In the genomic region with DNA sequence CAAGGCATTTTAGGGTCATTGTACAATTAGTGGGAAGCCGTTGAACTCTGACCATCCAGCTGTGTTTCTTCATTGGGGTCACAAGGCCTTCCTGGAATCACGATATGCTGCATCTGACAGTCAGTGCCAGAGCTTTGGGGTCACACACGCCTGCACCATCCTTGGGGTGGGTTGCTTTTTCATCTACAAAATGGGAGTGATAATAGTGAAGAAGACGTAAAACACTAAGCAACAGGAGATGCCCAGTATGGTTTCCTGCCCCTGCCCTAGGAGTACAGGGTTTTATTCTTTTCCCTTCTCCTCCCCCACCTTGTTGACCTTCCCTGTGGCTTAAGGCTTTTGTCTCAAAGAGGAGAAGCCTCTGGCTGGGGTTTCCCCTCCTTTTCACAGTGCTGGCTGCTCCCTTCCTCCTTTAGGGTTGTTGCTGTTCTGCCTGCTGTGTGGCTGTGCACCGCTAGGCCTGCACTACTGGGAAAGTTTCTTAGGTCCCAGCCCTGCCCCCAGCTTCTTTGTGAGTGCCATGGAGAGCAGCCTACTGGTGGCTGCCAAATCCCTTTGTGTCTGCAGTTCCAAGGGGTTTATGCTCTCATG, we compare ENCODE assay signal across 20 cellular contexts.
A peak's percentile ranks its signal among the peaks of the same experiment; 100 is the strongest.
DNase-seq lines count a peak whose midpoint lies in the region; ATAC-seq and TF ChIP-seq lines count a peak whose summit lies in the region.
"Had no signal": no experiment of that assay in that cellular context is flagged by ENCODE, and none has a peak within 500 bp of the region (broad histone marks: within the 10 kb centered on the region; RNA-seq: fewer than 3 reads in every experiment).

No MANE protein-coding gene starts in this region.

- no peak for TF ChIP-seq POLR2A in esophagus muscularis mucosa (IDR thresholded peaks at IDR 0.05; ENCODE audit: low read depth)

- intact Hi-C loops in esophagus muscularis mucosa (cut with DNase I), result no loop called here
- intact Hi-C loops in naive thymus-derived CD4-positive, alpha-beta T cell (cut with micrococcal nuclease), result no loop called here

- no peaks in the 10 kb centered on the region for H3K9me3 ChIP-seq in esophagus muscularis mucosa
- H3K9me3 ChIP-seq in naive thymus-derived CD4-positive, alpha-beta T cell (ENCODE audit: control insufficient read depth in 2 of 3, low read length in 3 of 3), result no peaks in the 10 kb centered on the region
- H3K9me3 ChIP-seq: heart left ventricle, SK-N-SH had no signal

- peaks cover 0 to 18% (median 10%) of the 10 kb centered on the region in 5 donors for H3K27me3 Mint-ChIP-seq in naive thymus-derived CD4-positive, alpha-beta T cell
- H3K27me3 Mint-ChIP-seq: activated naive CD8-positive, alpha-beta T cell; stimulated activated naive CD8-positive, alpha-beta T cell treated with anti-CD3 and anti-CD28 coated beads, Interleukin-15, Interleukin-2, amounts not matched to agents 100 ng/mL and 50 ng/mL, for 24 hours had no signal

- no peak overlapping the region for H3K27ac ChIP-seq in esophagus muscularis mucosa (replicated peaks in 1 of 4)
- no peak overlapping the region for H3K27ac ChIP-seq in naive thymus-derived CD4-positive, alpha-beta T cell (ENCODE audit: low read depth, low read length)
- H3K27ac ChIP-seq: HL-60 had no signal

- H3K27ac Mint-ChIP-seq in naive thymus-derived CD4-positive, alpha-beta T cell, result no peak overlapping the region
- H3K27ac Mint-ChIP-seq: activated CD4-positive, alpha-beta T cell treated with anti-CD3 and anti-CD28 coated beads, Interleukin-2, amount 10 ng/mL, durations not matched to agents 24 days and 14 days; activated naive CD8-positive, alpha-beta T cell; stimulated activated naive CD8-positive, alpha-beta T cell treated with anti-CD3 and anti-CD28 coated beads, Interleukin-15, Interleukin-2, amounts not matched to agents 100 ng/mL and 50 ng/mL, for 24 hours had no signal

- H3K9me3 Mint-ChIP-seq in naive thymus-derived CD4-positive, alpha-beta T cell, result peaks cover 0 to 2% (median 0%) of the 10 kb centered on the region in 11 donors
- H3K9me3 Mint-ChIP-seq: activated CD4-positive, alpha-beta T cell treated with anti-CD3 and anti-CD28 coated beads, Interleukin-2, amount 10 ng/mL, durations not matched to agents 24 days and 14 days; stimulated activated naive CD8-positive, alpha-beta T cell treated with anti-CD3 and anti-CD28 coated beads, Interleukin-15, Interleukin-2, amounts not matched to agents 100 ng/mL and 50 ng/mL, for 24 hours had no signal

- TF ChIP-seq CTCF in esophagus muscularis mucosa (IDR thresholded peaks at IDR 0.05), result no peak

- TF ChIP-seq EP300 in esophagus muscularis mucosa (IDR thresholded peaks at IDR 0.05), result no peak

- in situ Hi-C loops in Caki2 (cut with HindIII; ENCODE audit: low pct_unique_long_range_greater_than_20kb, low sequenced_read_pairs), result no loop called here

- POLR2A ChIA-PET in naive thymus-derived CD4-positive, alpha-beta T cell (lab: Charles Lee), result no interaction called here

- ATAC-seq in GM21515 (IDR thresholded peaks at IDR 0.05; ENCODE audit: unreplicated experiment) (peak; percentile 52), HG02884 (IDR thresholded peaks at IDR 0.05; ENCODE audit: unreplicated experiment) (no peak)
- ATAC-seq in naive thymus-derived CD4-positive, alpha-beta T cell, result no peak

- DNase-seq in Caki2 (ENCODE audit: low read depth) (peak; percentile 2), M059J (ENCODE audit: low read depth) (peak; percentile 20), esophagus muscularis mucosa (ENCODE audit: extremely low spot score) (peak; percentile 64), activated gamma-delta T cell treated with Interleukin-2 at 50 U/mL for 16 hours (no peak), DMS 273 treated with DMSO at 0.1 percent for 48 hours (lab: John Stamatoyannopoulos, UW) (no peak)
- no peak for DNase-seq in naive thymus-derived CD4-positive, alpha-beta T cell
- DNase-seq: activated CD4-positive, alpha-beta T cell treated with anti-CD3 and anti-CD28 coated beads, Interleukin-2, amount 10 ng/mL, durations not matched to agents 24 days and 14 days; dermis blood vessel endothelial cell; DMS53; heart left ventricle; mesenchymal stem cell; NCI-H1092; posterior cingulate gyrus; SK-N-SH; stimulated activated CD4-positive, alpha-beta T cell treated with anti-CD3 and anti-CD28 coated beads, Interleukin-1b, Interleukin-23, amount 100 ng/mL, for 48 hours had no signal

- peaks cover 20 to 49% (median 31%) of the 10 kb centered on the region in 4 donors for H3K4me1 ChIP-seq in esophagus muscularis mucosa
- H3K4me1 ChIP-seq in naive thymus-derived CD4-positive, alpha-beta T cell (ENCODE audit: control insufficient read depth in 2 of 2, insufficient read depth in 2 of 2, low read length in 2 of 2), result no peaks in the 10 kb centered on the region

- no peaks in the 10 kb centered on the region for H3K36me3 ChIP-seq in esophagus muscularis mucosa
- H3K36me3 ChIP-seq in naive thymus-derived CD4-positive, alpha-beta T cell (ENCODE audit: control insufficient read depth in 2 of 3, insufficient read depth in 3 of 3, low read length in 3 of 3), result no peaks in the 10 kb centered on the region
- H3K36me3 ChIP-seq: heart left ventricle had no signal

- H3K27me3 ChIP-seq in esophagus muscularis mucosa, result no peaks in the 10 kb centered on the region
- H3K27me3 ChIP-seq in naive thymus-derived CD4-positive, alpha-beta T cell (ENCODE audit: control insufficient read depth in 2 of 2, insufficient read depth in 2 of 2, low read length in 2 of 2), result no peaks in the 10 kb centered on the region
- H3K27me3 ChIP-seq: heart left ventricle had no signal

- H3K36me3 Mint-ChIP-seq in naive thymus-derived CD4-positive, alpha-beta T cell, result no peaks in the 10 kb centered on the region
- H3K36me3 Mint-ChIP-seq: activated naive CD8-positive, alpha-beta T cell had no signal

- CTCF ChIA-PET in naive thymus-derived CD4-positive, alpha-beta T cell (lab: Charles Lee), result no interaction called here

- no peak overlapping the region for H3K4me3 ChIP-seq in esophagus muscularis mucosa
- no peak overlapping the region for H3K4me3 ChIP-seq in naive thymus-derived CD4-positive, alpha-beta T cell (ENCODE audit: low read length)
- H3K4me3 ChIP-seq: heart left ventricle had no signal

- peaks cover 0 to 3% (median 0%) of the 10 kb centered on the region in 7 donors for H3K4me1 Mint-ChIP-seq in naive thymus-derived CD4-positive, alpha-beta T cell
- H3K4me1 Mint-ChIP-seq: activated CD4-positive, alpha-beta T cell treated with anti-CD3 and anti-CD28 coated beads, Interleukin-2, amount 10 ng/mL, durations not matched to agents 24 days and 14 days had no signal

- WGBS in esophagus muscularis mucosa, result 78% methylated on average over 5 of the region's 5 CpGs

- H3K4me3 Mint-ChIP-seq in naive thymus-derived CD4-positive, alpha-beta T cell, result no peak overlapping the region
- H3K4me3 Mint-ChIP-seq: activated CD4-positive, alpha-beta T cell treated with anti-CD3 and anti-CD28 coated beads, Interleukin-2, amount 10 ng/mL, durations not matched to agents 24 days and 14 days; activated naive CD8-positive, alpha-beta T cell; stimulated activated naive CD8-positive, alpha-beta T cell treated with anti-CD3 and anti-CD28 coated beads, Interleukin-15, Interleukin-2, amounts not matched to agents 100 ng/mL and 50 ng/mL, for 24 hours had no signal

Comparison
In these comparisons a context has a peak if more than half of its experiments do, and no peak if none do; other contexts are left out.
1. DNase-seq: peak in Caki2 (single experiment), M059J (single experiment) and esophagus muscularis mucosa (single experiment); none in activated gamma-delta T cell treated with Interleukin-2 at 50 U/mL for 16 hours (single experiment), naive thymus-derived CD4-positive, alpha-beta T cell (0 of 9) and DMS 273 treated with DMSO at 0.1 percent for 48 hours (single experiment).